In the genomic region with DNA sequence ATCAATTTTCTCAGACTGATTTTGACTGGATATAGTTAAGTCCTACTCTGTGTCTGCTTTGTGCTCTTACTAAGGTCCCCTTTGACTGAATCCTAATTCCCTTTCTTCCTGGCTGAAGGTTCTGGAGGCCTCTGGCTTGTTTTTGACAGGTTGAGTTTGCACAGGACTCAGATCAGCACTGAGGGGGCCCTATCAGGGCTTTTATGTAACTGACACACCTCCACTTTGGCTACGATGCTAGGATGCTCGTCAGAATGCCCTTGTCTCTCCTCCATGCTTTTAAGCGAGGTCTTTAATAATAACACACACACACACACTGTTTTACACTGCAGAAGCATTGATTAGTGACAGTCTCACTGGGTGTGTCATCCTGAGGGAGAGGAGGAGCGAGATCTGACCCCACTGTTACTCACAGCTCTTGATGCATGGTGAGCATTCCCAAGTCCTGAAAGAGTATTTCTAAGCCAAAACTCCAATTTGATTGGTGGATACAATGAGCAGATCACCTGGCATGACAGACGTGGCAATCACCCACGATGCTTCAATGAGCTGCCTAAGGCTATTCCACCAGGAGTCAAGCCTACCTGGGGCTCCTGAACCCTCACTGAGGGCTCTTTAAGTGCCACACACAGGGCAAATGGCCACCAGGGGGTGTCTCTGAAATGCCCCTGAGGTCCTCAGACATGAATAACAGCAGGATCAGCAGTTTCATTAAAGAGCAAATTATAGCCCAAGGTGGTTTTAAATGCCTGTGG, we compare ENCODE assay signal across 8 cellular contexts.
DNase-seq lines count a peak whose midpoint lies in the region; ATAC-seq, FAIRE-seq and TF ChIP-seq lines count a peak whose summit lies in the region.

No MANE protein-coding gene starts in this region.

- DNase-seq in CD1c-positive myeloid dendritic cell (ENCODE audit: extremely low spot score) (peak; percentile 50), HFF-Myc (ENCODE audit: extremely low read depth, low read depth) (no peak), keratinocyte (ENCODE audit: low read depth, low spot score) (peak; percentile 92), NCI-H2107 treated with DMSO at 0.1 percent for 48 hours (lab: John Stamatoyannopoulos, UW; ENCODE audit: unreplicated experiment) (no peak), amygdala (lab: John Stamatoyannopoulos, UW) (no peak)
- DNase-seq in activated CD4-positive, alpha-beta T cell treated with anti-CD3 and anti-CD28 coated beads for 48 hours: peak; percentile 43

- H3K4me2 ChIP-seq in keratinocyte (ENCODE audit: control insufficient read depth, extremely low read depth, insufficient read depth, low read depth, low read length): peak overlapping the region; percentile 25

- no peak overlapping the region for H3K9ac ChIP-seq in keratinocyte (ENCODE audit: control insufficient read depth, extremely low read depth, insufficient read depth, low read length)

- ATAC-seq in GM19395 (IDR thresholded peaks at IDR 0.05; ENCODE audit: unreplicated experiment) (no peak), GM21619 (IDR thresholded peaks at IDR 0.05; ENCODE audit: unreplicated experiment) (no peak)

- H4K20me1 ChIP-seq in keratinocyte (ENCODE audit: control insufficient read depth, extremely low read depth, insufficient read depth, low read length): no peaks in the 10 kb centered on the region

- H3K4me1 ChIP-seq in keratinocyte (ENCODE audit: control insufficient read depth, extremely low read depth, insufficient read depth, low read length): peaks cover 19% of the 10 kb centered on the region

- peak; percentile 45 for TF ChIP-seq CTCF in HFF-Myc (IDR thresholded peaks at IDR 0.05; ENCODE audit: low read depth, low read length, missing control alignments)
- TF ChIP-seq CTCF in keratinocyte (optimal IDR thresholded peaks at IDR 0.05 in 1 of 3, IDR thresholded peaks at IDR 0.05 in 1 of 3, conservative IDR thresholded peaks at IDR 0.05 in 1 of 3; ENCODE audit: extremely low read depth in 1 of 3, insufficient read depth in 2 of 3, low read length in 3 of 3): peak; percentile 55 to 80 (median 64)

- H3K9me1 ChIP-seq in keratinocyte (ENCODE audit: control insufficient read depth, extremely low read depth, insufficient read depth, low read length): no peaks in the 10 kb centered on the region

- peak; percentile 96 for FAIRE-seq in keratinocyte (lab: Jason Lieb, UNC)

- no peaks in the 10 kb centered on the region for H3K79me2 ChIP-seq in keratinocyte (ENCODE audit: control insufficient read depth, insufficient read depth, low read length)

- dilution Hi-C loops in keratinocyte (cut with MboI; ENCODE audit: extremely low pct_ligation_motif_present, low sequenced_read_pairs): no loop called here

- H3K4me3 ChIP-seq in HFF-Myc (replicated peaks; ENCODE audit: low read depth, low read length) (no peak overlapping the region), keratinocyte (ENCODE audit: control insufficient read depth in 2 of 3, extremely low read depth in 1 of 3, insufficient read depth in 2 of 3, low read depth in 1 of 3, low read length in 3 of 3) (no peak overlapping the region)

- no peaks in the 10 kb centered on the region for H3K9me3 ChIP-seq in keratinocyte (ENCODE audit: control insufficient read depth, low read depth, low read length)

- H3K27ac ChIP-seq in keratinocyte (ENCODE audit: control insufficient read depth, insufficient read depth, low read length): peak overlapping the region; percentile 16

- H2AFZ ChIP-seq in keratinocyte (ENCODE audit: control insufficient read depth, low read length): peak overlapping the region; percentile 43

- no peaks in the 10 kb centered on the region for H3K27me3 ChIP-seq in keratinocyte (ENCODE audit: control insufficient read depth, extremely low read depth, insufficient read depth, low read length)

- H3K36me3 ChIP-seq in keratinocyte (ENCODE audit: control insufficient read depth in 2 of 2, extremely low read depth in 1 of 2, insufficient read depth in 2 of 2, low read length in 2 of 2): no peaks in the 10 kb centered on the region

Comparison
In these comparisons a context has a peak if more than half of its experiments do, and no peak if none do; other contexts are left out.
1. DNase-seq: peak in CD1c-positive myeloid dendritic cell (single experiment), activated CD4-positive, alpha-beta T cell treated with anti-CD3 and anti-CD28 coated beads for 48 hours (single experiment) and keratinocyte (single experiment); none in HFF-Myc (single experiment), NCI-H2107 treated with DMSO at 0.1 percent for 48 hours (single experiment) and amygdala (0 of 56).